Comparison of ENCODE assay signal across 1 cellular context in the genomic region with DNA sequence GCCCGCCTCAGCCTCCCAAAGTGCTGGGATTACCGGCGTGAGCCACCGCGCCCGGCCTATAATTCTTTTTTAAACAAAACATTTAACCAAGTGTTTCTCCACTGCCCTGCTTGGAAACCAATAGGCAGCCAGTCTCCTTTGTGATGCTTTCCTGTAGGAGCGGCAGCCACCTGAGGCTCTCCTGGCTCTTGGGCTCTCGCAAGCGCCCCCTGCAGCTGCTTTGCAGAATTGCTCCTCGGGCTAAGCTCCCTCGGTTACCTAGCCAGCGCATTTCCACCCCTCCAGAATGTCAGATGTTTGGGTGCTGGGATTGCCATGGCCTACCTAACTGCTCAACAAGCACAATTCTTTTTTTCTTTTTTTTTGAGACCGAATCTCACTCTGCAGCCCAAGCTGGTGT.
TF ChIP-seq lines count a peak whose summit lies in the region.

No MANE protein-coding gene starts in this region.

TF ChIP-seq in GM12878, 131 proteins besides CTCF, POLR2A, EP300 and RAD21:
- TF ChIP-seq HCFC1 (IDR thresholded peaks at IDR 0.05; ENCODE audit: low read length) (no peak), EGR1 (IDR thresholded peaks at IDR 0.05; ENCODE audit: borderline replicate concordance in 1 of 2, low read depth in 2 of 2, low read length in 2 of 2) (no peak), NFIC (IDR thresholded peaks at IDR 0.05; ENCODE audit: low read depth, low read length) (no peak), GATAD2B (conservative IDR thresholded peaks at IDR 0.05; ENCODE audit: low read depth) (no peak), SMARCA5 (IDR thresholded peaks at IDR 0.05) (no peak), RAD51 (IDR thresholded peaks at IDR 0.05) (no peak), ESRRA (IDR thresholded peaks at IDR 0.05; ENCODE audit: low read length) (no peak), BRCA1 (IDR thresholded peaks at IDR 0.05; ENCODE audit: low read depth, low read length) (no peak), STAT1 (conservative IDR thresholded peaks at IDR 0.05) (no peak), TCF7 (IDR thresholded peaks at IDR 0.05; ENCODE audit: borderline replicate concordance) (no peak), EED (IDR thresholded peaks at IDR 0.05; ENCODE audit: low read depth) (no peak), MYC (IDR thresholded peaks at IDR 0.05; ENCODE audit: insufficient read depth, insufficient read length, insufficient replicate concordance, low read length, severe bottlenecking) (no peak)
- TF ChIP-seq, protein P1, sequence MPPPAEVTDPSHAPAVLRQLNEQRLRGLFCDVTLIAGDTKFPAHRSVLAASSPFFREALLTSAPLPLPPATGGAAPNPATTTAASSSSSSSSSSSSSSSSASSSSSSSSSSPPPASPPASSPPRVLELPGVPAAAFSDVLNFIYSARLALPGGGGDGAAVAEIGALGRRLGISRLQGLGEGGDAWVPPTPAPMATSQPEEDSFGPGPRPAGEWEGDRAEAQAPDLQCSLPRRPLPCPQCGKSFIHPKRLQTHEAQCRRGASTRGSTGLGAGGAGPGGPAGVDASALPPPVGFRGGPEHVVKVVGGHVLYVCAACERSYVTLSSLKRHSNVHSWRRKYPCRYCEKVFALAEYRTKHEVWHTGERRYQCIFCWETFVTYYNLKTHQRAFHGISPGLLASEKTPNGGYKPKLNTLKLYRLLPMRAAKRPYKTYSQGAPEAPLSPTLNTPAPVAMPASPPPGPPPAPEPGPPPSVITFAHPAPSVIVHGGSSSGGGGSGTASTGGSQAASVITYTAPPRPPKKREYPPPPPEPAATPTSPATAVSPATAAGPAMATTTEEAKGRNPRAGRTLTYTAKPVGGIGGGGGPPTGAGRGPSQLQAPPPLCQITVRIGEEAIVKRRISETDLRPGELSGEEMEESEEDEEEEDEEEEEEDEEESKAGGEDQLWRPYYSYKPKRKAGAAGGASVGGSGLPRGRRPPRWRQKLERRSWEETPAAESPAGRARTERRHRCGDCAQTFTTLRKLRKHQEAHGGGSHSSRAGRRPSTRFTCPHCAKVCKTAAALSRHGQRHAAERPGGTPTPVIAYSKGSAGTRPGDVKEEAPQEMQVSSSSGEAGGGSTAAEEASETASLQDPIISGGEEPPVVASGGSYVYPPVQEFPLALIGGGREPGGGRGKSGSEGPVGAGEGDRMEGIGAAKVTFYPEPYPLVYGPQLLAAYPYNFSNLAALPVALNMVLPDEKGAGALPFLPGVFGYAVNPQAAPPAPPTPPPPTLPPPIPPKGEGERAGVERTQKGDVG (CRISPR knock-in tag; IDR thresholded peaks at IDR 0.05), result no peak
- TF ChIP-seq, protein P2, sequence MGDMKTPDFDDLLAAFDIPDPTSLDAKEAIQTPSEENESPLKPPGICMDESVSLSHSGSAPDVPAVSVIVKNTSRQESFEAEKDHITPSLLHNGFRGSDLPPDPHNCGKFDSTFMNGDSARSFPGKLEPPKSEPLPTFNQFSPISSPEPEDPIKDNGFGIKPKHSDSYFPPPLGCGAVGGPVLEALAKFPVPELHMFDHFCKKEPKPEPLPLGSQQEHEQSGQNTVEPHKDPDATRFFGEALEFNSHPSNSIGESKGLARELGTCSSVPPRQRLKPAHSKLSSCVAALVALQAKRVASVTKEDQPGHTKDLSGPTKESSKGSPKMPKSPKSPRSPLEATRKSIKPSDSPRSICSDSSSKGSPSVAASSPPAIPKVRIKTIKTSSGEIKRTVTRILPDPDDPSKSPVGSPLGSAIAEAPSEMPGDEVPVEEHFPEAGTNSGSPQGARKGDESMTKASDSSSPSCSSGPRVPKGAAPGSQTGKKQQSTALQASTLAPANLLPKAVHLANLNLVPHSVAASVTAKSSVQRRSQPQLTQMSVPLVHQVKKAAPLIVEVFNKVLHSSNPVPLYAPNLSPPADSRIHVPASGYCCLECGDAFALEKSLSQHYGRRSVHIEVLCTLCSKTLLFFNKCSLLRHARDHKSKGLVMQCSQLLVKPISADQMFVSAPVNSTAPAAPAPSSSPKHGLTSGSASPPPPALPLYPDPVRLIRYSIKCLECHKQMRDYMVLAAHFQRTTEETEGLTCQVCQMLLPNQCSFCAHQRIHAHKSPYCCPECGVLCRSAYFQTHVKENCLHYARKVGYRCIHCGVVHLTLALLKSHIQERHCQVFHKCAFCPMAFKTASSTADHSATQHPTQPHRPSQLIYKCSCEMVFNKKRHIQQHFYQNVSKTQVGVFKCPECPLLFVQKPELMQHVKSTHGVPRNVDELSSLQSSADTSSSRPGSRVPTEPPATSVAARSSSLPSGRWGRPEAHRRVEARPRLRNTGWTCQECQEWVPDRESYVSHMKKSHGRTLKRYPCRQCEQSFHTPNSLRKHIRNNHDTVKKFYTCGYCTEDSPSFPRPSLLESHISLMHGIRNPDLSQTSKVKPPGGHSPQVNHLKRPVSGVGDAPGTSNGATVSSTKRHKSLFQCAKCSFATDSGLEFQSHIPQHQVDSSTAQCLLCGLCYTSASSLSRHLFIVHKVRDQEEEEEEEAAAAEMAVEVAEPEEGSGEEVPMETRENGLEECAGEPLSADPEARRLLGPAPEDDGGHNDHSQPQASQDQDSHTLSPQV (IDR thresholded peaks at IDR 0.05), result no peak
TF ChIP-seq in GM12878: peak in this region for 0.
